14 cellular contexts compared by ENCODE assay signal in the genomic region with DNA sequence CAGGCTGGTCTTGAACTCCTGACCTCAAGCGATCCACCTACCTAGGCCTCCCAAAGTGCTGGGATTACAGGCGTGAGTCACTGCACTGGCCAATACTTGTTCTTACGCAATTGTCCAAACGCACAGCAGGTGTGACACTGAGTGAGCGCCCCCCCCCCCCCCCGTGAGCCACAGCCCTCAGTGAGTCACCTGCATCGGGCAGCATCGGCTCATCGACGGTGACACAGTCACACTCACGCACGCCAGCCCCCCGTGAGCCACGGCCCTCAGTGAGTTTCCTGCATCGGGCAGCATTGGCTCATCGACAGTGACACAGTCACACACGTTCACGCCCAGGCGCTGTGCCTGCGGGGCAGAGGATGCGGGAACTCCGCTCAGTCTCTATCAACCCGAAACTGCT. TPM values are rescaled to one million over a fixed set of nuclear protein-coding genes. Genes with fewer than 3 reads are reported as not detected.
DNase-seq lines count a peak whose midpoint lies in the region; ATAC-seq, FAIRE-seq and TF ChIP-seq lines count a peak whose summit lies in the region.
"Had no signal": no experiment of that assay in that cellular context is flagged by ENCODE, and none has a peak within 500 bp of the region (broad histone marks: within the 10 kb centered on the region; RNA-seq: fewer than 3 reads in every experiment).

No MANE protein-coding gene starts in this region.

- ATAC-seq in left cardiac atrium (no peak), Panc1 (peak; percentile 19), esophagus mucosa (peak; percentile 68), HG03342 (IDR thresholded peaks at IDR 0.05; ENCODE audit: unreplicated experiment) (no peak)
- ATAC-seq: stimulated activated naive B cell treated with anti-CD40 and anti-IgM and Interleukin-4, amounts not matched to agents 10 μg/mL and 1 μg/mL and 100 μg/mL, for 72 hours had no signal

- POLR2A ChIA-PET in Panc1 (lab: Charles Lee) = no interaction called here

- CTCF ChIA-PET in Panc1 (lab: Charles Lee) = no interaction called here

- H3K36me3 ChIP-seq in Panc1 (ENCODE audit: control insufficient read depth, insufficient read depth, low read length) = no peaks in the 10 kb centered on the region
- H3K36me3 ChIP-seq: SJSA1, uterus had no signal

- peaks cover 7% of the 10 kb centered on the region; the same call in 1 of the 2 replicates for H3K4me1 ChIP-seq in Panc1 (ENCODE audit: control insufficient read depth, insufficient read depth, low read length)
- H3K4me1 ChIP-seq: SJSA1, uterus had no signal

- no peak for TF ChIP-seq CTCF in Panc1 (IDR thresholded peaks at IDR 0.05)

- no peaks in the 10 kb centered on the region for H3K9me3 ChIP-seq in Panc1 (ENCODE audit: control insufficient read depth, insufficient read depth, low read depth, low read length)
- H3K9me3 ChIP-seq: SJSA1, uterus had no signal

- H3K27ac ChIP-seq in Panc1 (ENCODE audit: low read length) = no peak overlapping the region
- H3K27ac ChIP-seq: SJSA1, uterus had no signal

- no peaks in the 10 kb centered on the region for H3K27me3 ChIP-seq in Panc1 (ENCODE audit: control insufficient read depth, insufficient read depth, low read length)
- H3K27me3 ChIP-seq: uterus had no signal

- in situ Hi-C loops in Panc1 (cut with HindIII; ENCODE audit: low pct_unique_long_range_greater_than_20kb, low sequenced_read_pairs) = no loop called here

- DNase-seq in left cardiac atrium (peak; percentile 16), cardiac septum (ENCODE audit: low spot score) (no peak), Panc1 (ENCODE audit: low read depth, low spot score) (peak; percentile 25), urothelium cell line (ENCODE audit: low spot score) (peak; percentile 77), cerebellar cortex (ENCODE audit: low spot score) (no peak), NCI-H524 treated with DMSO at 0.1 percent for 48 hours (lab: John Stamatoyannopoulos, UW) (no peak)
- DNase-seq: activated CD4-positive, alpha-beta T cell treated with anti-CD3 and anti-CD28 coated beads, Interleukin-2, amount 50 U/mL, for 4 hours; naive B cell; NCI-H1930; stimulated activated naive B cell treated with anti-CD40 and anti-IgM and Interleukin-4, amounts not matched to agents 10 μg/mL and 1 μg/mL and 100 μg/mL, for 72 hours had no signal

- peak; percentile 68 for FAIRE-seq in urothelium cell line (lab: Jason Lieb, UNC)

- no TSS peak for BruUV-seq in Panc1 (replicated peaks; lab: Mats Ljungman, UMichigan)

- intact Hi-C loops in left cardiac atrium (cut with DNase I) = no loop called here
- intact Hi-C loops in cardiac septum (cut with DNase I) = no loop called here
- intact Hi-C loops in Panc1 (cut with micrococcal nuclease; ENCODE audit: unreplicated experiment) = loop anchor here (10.0 kb wide), 1 partner anchor 98 kb away; no protein-coding TSS in a partner anchor

- no peak overlapping the region for H3K4me3 ChIP-seq in Panc1 (ENCODE audit: low read depth in 2 of 2, low read length in 2 of 2)
- H3K4me3 ChIP-seq: SJSA1, uterus had no signal

RNA-seq across cellular contexts. Expression of a gene that starts 42.5 kb away (rescaled TPM):
- total RNA-seq in left cardiac atrium = 1 to 10 TPM; 2.6 to 2.7 TPM
- total RNA-seq in cardiac septum = not detected
- total RNA-seq in Panc1 (2021; ENCODE audit: unreplicated experiment) = 0.33 TPM
- 0.67 TPM for polyA plus RNA-seq in Panc1 (2012; ENCODE audit: insufficient read length)
- not detected for total RNA-seq in esophagus mucosa
- total RNA-seq: SJSA1 had no signal

Comparison
In these comparisons a context has a peak if more than half of its experiments do, and no peak if none do; other contexts are left out.
1. DNase-seq: peak in left cardiac atrium (single experiment), Panc1 (single experiment) and urothelium cell line (single experiment); none in cardiac septum (single experiment), cerebellar cortex (single experiment) and NCI-H524 treated with DMSO at 0.1 percent for 48 hours (single experiment).
2. ATAC-seq: peak in Panc1 (single experiment) and esophagus mucosa (single experiment); none in left cardiac atrium (0 of 2) and HG03342 (single experiment).